ENCODE assay signal across 8 cellular contexts in genomic region chr9:96219615-96220257, GRCh38.
A peak's percentile ranks its signal among the peaks of the same experiment; 100 is the strongest.
DNase-seq lines count a peak whose midpoint lies in the region; ATAC-seq and TF ChIP-seq lines count a peak whose summit lies in the region.

No MANE protein-coding gene starts in this region.

- peaks cover 6% of the 10 kb centered on the region for H3K9me3 Mint-ChIP-seq in memory B cell

- TF ChIP-seq POLR2A in transverse colon (IDR thresholded peaks at IDR 0.05), result no peak

- H3K36me3 Mint-ChIP-seq in memory B cell, result peaks cover 4% of the 10 kb centered on the region

- TF ChIP-seq EP300 in transverse colon (IDR thresholded peaks at IDR 0.05; ENCODE audit: low read depth), result no peak

- H3K27me3 ChIP-seq in GM06990 (replicated peaks; ENCODE audit: control insufficient read depth, insufficient read depth, low read length) (0 out of 2 replicates have a peak, but pooled peaks cover 1% of the 10 kb centered on the region), transverse colon (peaks cover 4% of the 10 kb centered on the region)

- H3K9me3 ChIP-seq in transverse colon, result peaks cover 5 to 6% of the 10 kb centered on the region in 2 donors

- H3K4me3 Mint-ChIP-seq in memory B cell, result no peak overlapping the region

- no peaks in the 10 kb centered on the region for H3K36me3 ChIP-seq in GM06990 (ENCODE audit: control insufficient read depth, insufficient read depth, low read length)
- H3K36me3 ChIP-seq in transverse colon, result no peaks in the 10 kb centered on the region

- peaks cover 29% of the 10 kb centered on the region for H3K27me3 Mint-ChIP-seq in memory B cell

- in situ Hi-C loops in transverse colon (cut with MboI; ENCODE audit: low pct_ligation_motif_present in 1 of 4, low pct_unique_long_range_greater_than_20kb in 1 of 4, low sequenced_read_pairs in 3 of 4), result loop anchor here in 3 of 4 donors (10.0 to 25.0 kb wide), 3 partner anchors 157 to 495 kb away; no protein-coding TSS in a partner anchor

- TF ChIP-seq CTCF in GM06990 (IDR thresholded peaks at IDR 0.05; ENCODE audit: insufficient read depth, low read length, poor library complexity, severe bottlenecking) (peak; percentile 68), coronary artery (IDR thresholded peaks at IDR 0.05) (peak; percentile 76), transverse colon (IDR thresholded peaks at IDR 0.05) (peak; percentile 29 to 60 (median 52))

- H3K4me3 ChIP-seq in GM06990 (replicated peaks; ENCODE audit: low read depth, low read length) (no peak overlapping the region), coronary artery (peak overlapping the region; percentile 60), transverse colon (peak overlapping the region in 2 of 4 donors; percentile 8 to 20)

- 51 to 81% methylated on average over 6 to 21 of the region's 23 CpGs for WGBS in transverse colon (ENCODE audit: low coverage in 1 of 2), 2 donors

- H3K4me1 Mint-ChIP-seq in memory B cell, result peaks cover 4% of the 10 kb centered on the region

- peak; percentile 19 for ATAC-seq in memory B cell (ENCODE audit: low read depth)
- no peak for ATAC-seq in HG03045 (IDR thresholded peaks at IDR 0.05; ENCODE audit: unreplicated experiment)

- intact Hi-C loops in transverse colon (cut with DNase I; ENCODE audit: low total_unique reads), result loop anchor here (5.0 to 10.0 kb wide), 3 partner anchors 342 to 712 kb away; partner anchors contain the start of gene ERCC6L2

- H3K27ac ChIP-seq in coronary artery (peak overlapping the region; percentile 7 to 43), transverse colon (no peak overlapping the region)

- H3K4me1 ChIP-seq in transverse colon, result peaks cover 0 to 20% (median 9%) of the 10 kb centered on the region in 4 donors

- H3K27ac Mint-ChIP-seq in memory B cell, result no peak overlapping the region

- no peak for DNase-seq in GM06990 (ENCODE audit: extremely low read depth, insufficient read length)
- DNase-seq in T-helper 1 cell, result peak in 3 of 5 donors; percentile 11 to 29 (median 14)
- no peak for DNase-seq in coronary artery (ENCODE audit: low spot score)
- DNase-seq in memory B cell (ENCODE audit: low spot score in 2 of 2), result peak; percentile 3 to 21
- DNase-seq in transverse colon, result peak; percentile 35
- no peak for DNase-seq in HT-29 (ENCODE audit: low spot score)
- no peak for DNase-seq in SK-N-DZ (ENCODE audit: low spot score)

Comparison
In these comparisons a context has a peak if more than half of its experiments do, and no peak if none do; other contexts are left out.
1. DNase-seq: peak in T-helper 1 cell (3 of 5), memory B cell (2 of 2) and transverse colon (single experiment); none in GM06990 (single experiment), coronary artery (single experiment), HT-29 (single experiment) and SK-N-DZ (single experiment).
2. H3K27ac ChIP-seq: peak in coronary artery (2 of 2); none in transverse colon (0 of 4).
3. Peak in every context shown above with its lines, with median percentiles within 50 percentile points of each other: CTCF ChIP-seq.